ENCODE assay signal across 34 cellular contexts in genomic region chr4:57435300-57435699, GRCh38.
"Had no signal": no experiment of that assay in that cellular context is flagged by ENCODE, and none has a peak within 500 bp of the region (broad histone marks: within the 10 kb centered on the region; RNA-seq: fewer than 3 reads in every experiment).

No MANE protein-coding gene starts in this region.

- H3K4me2 ChIP-seq: KMS-11 had no signal

- H3K36me3 ChIP-seq: MG63 had no signal

- H3K9ac ChIP-seq: KMS-11 had no signal

- H3K27ac ChIP-seq: KMS-11 had no signal

- H3K27me3 ChIP-seq: MG63 had no signal

- H3K4me3 ChIP-seq: MG63 had no signal

- DNase-seq: Karpas-422, Kasumi-1, MG63, MM.1S, MV-4-11, NCI-H1048, NCI-H1092, NCI-H1092 treated with DMSO at 0.1 percent for 48 hours, NCI-H1105, NCI-H1105 treated with DMSO at 0.1 percent for 48 hours, NCI-H1417, NCI-H1417 treated with DMSO at 0.1 percent for 48 hours, NCI-H1436, NCI-H1436 treated with DMSO at 0.1 percent for 48 hours, NCI-H146, NCI-H1694, NCI-H1694 treated with DMSO at 0.1 percent for 48 hours, NCI-H187, NCI-H187 treated with DMSO at 0.1 percent for 48 hours, NCI-H1930, NCI-H2029, NCI-H2029 treated with DMSO at 0.1 percent for 48 hours, NCI-H2081, NCI-H2081 treated with DMSO at 0.1 percent for 48 hours, NCI-H2107, NCI-H2171, NCI-H2171 treated with DMSO at 0.1 percent for 48 hours, NCI-H2227 treated with DMSO at 0.1 percent for 48 hours, NCI-H226, NCI-H345, NCI-H446, NCI-H446 treated with DMSO at 0.1 percent for 48 hours, NCI-H510A had no signal

- H3K9me3 ChIP-seq: MG63 had no signal
